Comparison of ENCODE assay signal across 11 cellular contexts in the genomic region with DNA sequence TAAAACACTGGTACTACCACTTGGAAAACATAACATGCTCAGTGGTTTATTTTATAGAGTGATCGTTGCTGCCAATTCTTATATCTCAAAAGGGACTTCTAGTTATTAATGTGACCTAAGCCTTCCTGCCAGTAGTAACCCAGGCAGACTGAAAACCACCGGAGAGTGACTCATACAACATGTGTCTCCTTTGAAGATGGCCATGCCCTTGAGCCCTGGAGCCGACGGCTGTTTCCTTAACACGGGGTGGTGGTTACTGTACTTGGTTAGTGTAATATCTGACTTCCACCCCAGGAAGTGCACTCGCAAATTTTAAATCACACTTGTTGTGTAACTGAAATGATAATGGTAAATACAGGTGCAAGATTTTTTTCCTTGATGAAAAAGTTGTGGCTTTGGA. TPM values are rescaled to one million over a fixed set of nuclear protein-coding genes. Genes with fewer than 3 reads are reported as not detected.
DNase-seq lines count a peak whose midpoint lies in the region; ATAC-seq lines count a peak whose summit lies in the region.
"Had no signal": no experiment of that assay in that cellular context is flagged by ENCODE, and none has a peak within 500 bp of the region (broad histone marks: within the 10 kb centered on the region; RNA-seq: fewer than 3 reads in every experiment).

No MANE protein-coding gene starts in this region.

- peaks cover 19% of the 10 kb centered on the region for H3K27me3 Mint-ChIP-seq in activated CD8-positive, alpha-beta memory T cell treated with anti-CD3 and anti-CD28 coated beads, Interleukin-2, amount 10 ng/mL, durations not matched to agents 7 days and 5 days
- peaks cover 38 to 62% of the 10 kb centered on the region in 2 donors for H3K27me3 Mint-ChIP-seq in stimulated activated naive B cell treated with anti-CD40 and anti-IgM and Interleukin-4, amounts not matched to agents 10 μg/mL and 1 μg/mL and 100 μg/mL, for 72 hours

- H3K27ac Mint-ChIP-seq in activated CD8-positive, alpha-beta memory T cell treated with anti-CD3 and anti-CD28 coated beads, Interleukin-2, amount 10 ng/mL, durations not matched to agents 7 days and 5 days = no peak overlapping the region
- H3K27ac Mint-ChIP-seq in stimulated activated naive B cell treated with anti-CD40 and anti-IgM and Interleukin-4, amounts not matched to agents 10 μg/mL and 1 μg/mL and 100 μg/mL, for 72 hours = no peak overlapping the region

- no peak overlapping the region for H3K4me3 Mint-ChIP-seq in activated CD8-positive, alpha-beta memory T cell treated with anti-CD3 and anti-CD28 coated beads, Interleukin-2, amount 10 ng/mL, durations not matched to agents 7 days and 5 days
- H3K4me3 Mint-ChIP-seq in stimulated activated naive B cell treated with anti-CD40 and anti-IgM and Interleukin-4, amounts not matched to agents 10 μg/mL and 1 μg/mL and 100 μg/mL, for 72 hours = no peak overlapping the region

- ATAC-seq in activated CD8-positive, alpha-beta memory T cell treated with anti-CD3 and anti-CD28 coated beads, Interleukin-2, amount 10 ng/mL, durations not matched to agents 7 days and 5 days = peak; percentile 93
- ATAC-seq in stimulated activated naive B cell treated with anti-CD40 and anti-IgM and Interleukin-4, amounts not matched to agents 10 μg/mL and 1 μg/mL and 100 μg/mL, for 72 hours (replicated peaks) = peak; percentile 39 to 56
- no peak for ATAC-seq in GM21825 (IDR thresholded peaks at IDR 0.05; ENCODE audit: unreplicated experiment)

- peak; percentile 71 for DNase-seq in activated CD8-positive, alpha-beta memory T cell treated with anti-CD3 and anti-CD28 coated beads, Interleukin-2, amount 10 ng/mL, durations not matched to agents 7 days and 5 days
- no peak for DNase-seq in activated CD8-positive, alpha-beta memory T cell treated with anti-CD3 and anti-CD28 coated beads, Interleukin-2, amount 50 U/mL, for 48 hours
- peak; percentile 31 for DNase-seq in RKO (ENCODE audit: low spot score)
- DNase-seq in foreskin melanocyte = peak; percentile 9
- DNase-seq in stimulated activated naive B cell treated with anti-CD40 and anti-IgM and Interleukin-4, amounts not matched to agents 10 μg/mL and 1 μg/mL and 100 μg/mL, for 72 hours = no peak
- DNase-seq in occipital lobe (lab: John Stamatoyannopoulos, UW) = no peak
- DNase-seq in cerebellar nuclear complex (lab: John Stamatoyannopoulos, UW) = no peak
- DNase-seq: amygdala, glutamatergic neuron, NCI-H146 had no signal

- H3K9me3 Mint-ChIP-seq in activated CD8-positive, alpha-beta memory T cell treated with anti-CD3 and anti-CD28 coated beads, Interleukin-2, amount 10 ng/mL, durations not matched to agents 7 days and 5 days (ENCODE audit: low read depth) = no peaks in the 10 kb centered on the region
- H3K9me3 Mint-ChIP-seq in stimulated activated naive B cell treated with anti-CD40 and anti-IgM and Interleukin-4, amounts not matched to agents 10 μg/mL and 1 μg/mL and 100 μg/mL, for 72 hours = peaks cover 0 to 2% of the 10 kb centered on the region in 2 donors

- H3K36me3 Mint-ChIP-seq in activated CD8-positive, alpha-beta memory T cell treated with anti-CD3 and anti-CD28 coated beads, Interleukin-2, amount 10 ng/mL, durations not matched to agents 7 days and 5 days = peaks cover 2% of the 10 kb centered on the region
- H3K36me3 Mint-ChIP-seq in stimulated activated naive B cell treated with anti-CD40 and anti-IgM and Interleukin-4, amounts not matched to agents 10 μg/mL and 1 μg/mL and 100 μg/mL, for 72 hours = no peaks in the 10 kb centered on the region

- CTCF ChIA-PET in activated CD8-positive, alpha-beta memory T cell treated with anti-CD3 and anti-CD28 coated beads, Interleukin-2, amount 10 ng/mL, durations not matched to agents 7 days and 5 days (lab: Charles Lee) = no interaction called here

- H3K4me1 Mint-ChIP-seq in activated CD8-positive, alpha-beta memory T cell treated with anti-CD3 and anti-CD28 coated beads, Interleukin-2, amount 10 ng/mL, durations not matched to agents 7 days and 5 days = peaks cover 19% of the 10 kb centered on the region
- H3K4me1 Mint-ChIP-seq in stimulated activated naive B cell treated with anti-CD40 and anti-IgM and Interleukin-4, amounts not matched to agents 10 μg/mL and 1 μg/mL and 100 μg/mL, for 72 hours = no peaks in the 10 kb centered on the region

RNA-seq across cellular contexts. Expression of a gene that starts 30.5 kb away (rescaled TPM):
- total RNA-seq in activated CD8-positive, alpha-beta memory T cell treated with anti-CD3 and anti-CD28 coated beads, Interleukin-2, amount 10 ng/mL, durations not matched to agents 7 days and 5 days = under 1 TPM; 0.19 to 0.38 TPM
- total RNA-seq in occipital lobe = 4.8 TPM

Comparison
In these comparisons a context has a peak if more than half of its experiments do, and no peak if none do; other contexts are left out.
1. DNase-seq: peak in activated CD8-positive, alpha-beta memory T cell treated with anti-CD3 and anti-CD28 coated beads, Interleukin-2, amount 10 ng/mL, durations not matched to agents 7 days and 5 days (single experiment), RKO (single experiment) and foreskin melanocyte (single experiment); none in activated CD8-positive, alpha-beta memory T cell treated with anti-CD3 and anti-CD28 coated beads, Interleukin-2, amount 50 U/mL, for 48 hours (single experiment), stimulated activated naive B cell treated with anti-CD40 and anti-IgM and Interleukin-4, amounts not matched to agents 10 μg/mL and 1 μg/mL and 100 μg/mL, for 72 hours (single experiment), occipital lobe (single experiment) and cerebellar nuclear complex (0 of 2).